ENCODE assay signal across 8 cellular contexts in genomic region chr11:63838150-63838681, GRCh38. TPM values are rescaled to one million over a fixed set of nuclear protein-coding genes. Genes with fewer than 3 reads are reported as not detected.
DNase-seq lines count a peak whose midpoint lies in the region; ATAC-seq and TF ChIP-seq lines count a peak whose summit lies in the region.

No MANE protein-coding gene starts in this region.

- H3K4me1 Mint-ChIP-seq in activated CD4-positive, alpha-beta T cell treated with anti-CD3 and anti-CD28 coated beads, Interleukin-2, amount 10 ng/mL, durations not matched to agents 7 days and 5 days: peaks cover 52% of the 10 kb centered on the region
- peaks cover 57% of the 10 kb centered on the region for H3K4me1 Mint-ChIP-seq in activated naive CD8-positive, alpha-beta T cell treated with anti-CD3 and anti-CD28 coated beads, Interleukin-2, amount 10 ng/mL, durations not matched to agents 7 days and 5 days

- H3K4me3 Mint-ChIP-seq in activated CD4-positive, alpha-beta T cell treated with anti-CD3 and anti-CD28 coated beads, Interleukin-2, amount 10 ng/mL, durations not matched to agents 7 days and 5 days: peak overlapping the region; percentile 82
- H3K4me3 Mint-ChIP-seq in activated naive CD8-positive, alpha-beta T cell treated with anti-CD3 and anti-CD28 coated beads, Interleukin-2, amount 10 ng/mL, durations not matched to agents 7 days and 5 days: peak overlapping the region; percentile 84

- H3K27me3 Mint-ChIP-seq in activated CD4-positive, alpha-beta T cell treated with anti-CD3 and anti-CD28 coated beads, Interleukin-2, amount 10 ng/mL, durations not matched to agents 7 days and 5 days: no peaks in the 10 kb centered on the region
- H3K27me3 Mint-ChIP-seq in activated naive CD8-positive, alpha-beta T cell treated with anti-CD3 and anti-CD28 coated beads, Interleukin-2, amount 10 ng/mL, durations not matched to agents 7 days and 5 days: no peaks in the 10 kb centered on the region

- peak overlapping the region; percentile 92 for H3K4me3 ChIP-seq in thoracic aorta

- no peaks in the 10 kb centered on the region for H3K9me3 Mint-ChIP-seq in activated CD4-positive, alpha-beta T cell treated with anti-CD3 and anti-CD28 coated beads, Interleukin-2, amount 10 ng/mL, durations not matched to agents 7 days and 5 days
- no peaks in the 10 kb centered on the region for H3K9me3 Mint-ChIP-seq in activated naive CD8-positive, alpha-beta T cell treated with anti-CD3 and anti-CD28 coated beads, Interleukin-2, amount 10 ng/mL, durations not matched to agents 7 days and 5 days

- POLR2A ChIA-PET in activated CD4-positive, alpha-beta T cell treated with anti-CD3 and anti-CD28 coated beads, Interleukin-2, amount 10 ng/mL, durations not matched to agents 7 days and 5 days (lab: Charles Lee): interaction anchor here (0.7 to 1.0 kb wide), 3 partner anchors 50 to 259 kb away, joined by 3 to 5 read pairs (median 3); no protein-coding TSS in a partner anchor
- POLR2A ChIA-PET in activated naive CD8-positive, alpha-beta T cell treated with anti-CD3 and anti-CD28 coated beads, Interleukin-2, amount 10 ng/mL, durations not matched to agents 7 days and 5 days (lab: Charles Lee): interaction anchor here (0.6 to 3.4 kb wide), 17 partner anchors 11 to 433 kb away, joined by 3 to 22 read pairs (median 3); partner anchors contain the start of genes COX8A and NAA40

- TF ChIP-seq CTCF in thoracic aorta (IDR thresholded peaks at IDR 0.05): no peak

- H3K36me3 Mint-ChIP-seq in activated CD4-positive, alpha-beta T cell treated with anti-CD3 and anti-CD28 coated beads, Interleukin-2, amount 10 ng/mL, durations not matched to agents 7 days and 5 days (ENCODE audit: low read depth): peaks cover 28% of the 10 kb centered on the region
- peaks cover 21% of the 10 kb centered on the region for H3K36me3 Mint-ChIP-seq in activated naive CD8-positive, alpha-beta T cell treated with anti-CD3 and anti-CD28 coated beads, Interleukin-2, amount 10 ng/mL, durations not matched to agents 7 days and 5 days

- in situ Hi-C loops in G401 (cut with HindIII; ENCODE audit: low sequenced_read_pairs): loop anchor here (5.0 kb wide), 1 partner anchor 74 kb away; no protein-coding TSS in a partner anchor

- H3K27me3 ChIP-seq in thoracic aorta (replicated peaks; ENCODE audit: insufficient read depth): no peaks in the 10 kb centered on the region

- H3K4me1 ChIP-seq in thoracic aorta (ENCODE audit: control insufficient read depth in 1 of 2, low read depth in 2 of 2): peaks cover 17 to 45% of the 10 kb centered on the region in 2 donors

- CTCF ChIA-PET in activated CD4-positive, alpha-beta T cell treated with anti-CD3 and anti-CD28 coated beads, Interleukin-2, amount 10 ng/mL, durations not matched to agents 7 days and 5 days (lab: Charles Lee): interaction anchor here (0.6 to 4.1 kb wide), 21 partner anchors 8 to 244 kb away, joined by 3 to 29 read pairs (median 5); partner anchors contain the start of gene NAA40

- no peak for DNase-seq in activated CD4-positive, alpha-beta T cell treated with anti-CD3 and anti-CD28 coated beads, Interleukin-2, amount 10 ng/mL, durations not matched to agents 7 days and 5 days
- DNase-seq in activated CD4-positive, alpha-beta T cell treated with anti-CD3 and anti-CD28 coated beads, Interleukin-2, amount 50 U/mL, for 1 hour: no peak
- peak; percentile 50 for DNase-seq in activated naive CD8-positive, alpha-beta T cell treated with anti-CD3 and anti-CD28 coated beads, Interleukin-2, amount 10 ng/mL, durations not matched to agents 7 days and 5 days
- DNase-seq in left colon (peak; percentile 48 to 53), thoracic aorta (ENCODE audit: low spot score) (no peak), G401 (ENCODE audit: low spot score) (no peak)

- peak overlapping the region; percentile 92 for H3K27ac Mint-ChIP-seq in activated CD4-positive, alpha-beta T cell treated with anti-CD3 and anti-CD28 coated beads, Interleukin-2, amount 10 ng/mL, durations not matched to agents 7 days and 5 days
- peak overlapping the region; percentile 84 for H3K27ac Mint-ChIP-seq in activated naive CD8-positive, alpha-beta T cell treated with anti-CD3 and anti-CD28 coated beads, Interleukin-2, amount 10 ng/mL, durations not matched to agents 7 days and 5 days

- no peaks in the 10 kb centered on the region for H3K36me3 ChIP-seq in thoracic aorta

- H3K27ac ChIP-seq in thoracic aorta: peak overlapping the region; percentile 79 to 82

- no peak for ATAC-seq in activated naive CD8-positive, alpha-beta T cell treated with anti-CD3 and anti-CD28 coated beads, Interleukin-2, amount 10 ng/mL, durations not matched to agents 7 days and 5 days (ENCODE audit: low read depth)
- peak; percentile 1 for ATAC-seq in left colon
- ATAC-seq in thoracic aorta (ENCODE audit: insufficient number of reproducible peaks, low FRiP score, low read depth): no peak
- no peak for ATAC-seq in HG03469 (IDR thresholded peaks at IDR 0.05; ENCODE audit: unreplicated experiment)
- ATAC-seq in HG02840 (IDR thresholded peaks at IDR 0.05; ENCODE audit: low FRiP score, unreplicated experiment): no peak

- intact Hi-C loops in left colon (cut with DNase I, micrococcal nuclease): loop anchor here (5.0 to 10.0 kb wide), 2 partner anchors 109 to 317 kb away; no protein-coding TSS in a partner anchor

- no peaks in the 10 kb centered on the region for H3K9me3 ChIP-seq in thoracic aorta

RNA-seq across cellular contexts. Expression of gene MARK2, which starts 0.7 kb away (rescaled TPM):
- total RNA-seq in activated CD4-positive, alpha-beta T cell treated with anti-CD3 and anti-CD28 coated beads, Interleukin-2, amount 10 ng/mL, durations not matched to agents 7 days and 5 days: 10 to 100 TPM; 68.3 to 69.2 TPM
- 10 to 100 TPM; 60.6 to 62.3 TPM for total RNA-seq in activated naive CD8-positive, alpha-beta T cell treated with anti-CD3 and anti-CD28 coated beads, Interleukin-2, amount 10 ng/mL, durations not matched to agents 7 days and 5 days
- total RNA-seq in left colon: 100 to 1,000 TPM in 1 of 2 donors, 10 to 100 TPM in 1; 91.8 to 100 TPM
- total RNA-seq in thoracic aorta: 10 to 100 TPM; 20.2 to 25.5 TPM
- total RNA-seq in G401 (2014; rRNA removed; shearing (Covaris generic)): 21.0 and 22.5 TPM in 2 replicates

RNA-seq across cellular contexts. Expression of gene SPINDOC, which starts 25.0 kb away (rescaled TPM):
- total RNA-seq in activated CD4-positive, alpha-beta T cell treated with anti-CD3 and anti-CD28 coated beads, Interleukin-2, amount 10 ng/mL, durations not matched to agents 7 days and 5 days: 10 to 100 TPM; 38.4 to 40.7 TPM
- 10 to 100 TPM; 35.1 to 35.2 TPM for total RNA-seq in activated naive CD8-positive, alpha-beta T cell treated with anti-CD3 and anti-CD28 coated beads, Interleukin-2, amount 10 ng/mL, durations not matched to agents 7 days and 5 days
- total RNA-seq in left colon (1 to 10 TPM; 6.4 to 7.1 TPM), thoracic aorta (10 to 100 TPM; 14.8 to 16.4 TPM)
- 96.4 and 96.8 TPM in 2 replicates for total RNA-seq in G401 (2014; rRNA removed; shearing (Covaris generic))

Comparison
In these comparisons a context has a peak if more than half of its experiments do, and no peak if none do; other contexts are left out.
1. DNase-seq: peak in activated naive CD8-positive, alpha-beta T cell treated with anti-CD3 and anti-CD28 coated beads, Interleukin-2, amount 10 ng/mL, durations not matched to agents 7 days and 5 days (single experiment) and left colon (2 of 2); none in activated CD4-positive, alpha-beta T cell treated with anti-CD3 and anti-CD28 coated beads, Interleukin-2, amount 10 ng/mL, durations not matched to agents 7 days and 5 days (single experiment), activated CD4-positive, alpha-beta T cell treated with anti-CD3 and anti-CD28 coated beads, Interleukin-2, amount 50 U/mL, for 1 hour (single experiment), thoracic aorta (single experiment) and G401 (single experiment).